In genomic region chr7:11374629-11375028, GRCh38 we compare ENCODE assay signal across 32 cellular contexts.
"Had no signal": no experiment of that assay in that cellular context is flagged by ENCODE, and none has a peak within 500 bp of the region (broad histone marks: within the 10 kb centered on the region; RNA-seq: fewer than 3 reads in every experiment).

No MANE protein-coding gene starts in this region.

- H3K36me3 ChIP-seq: ascending aorta, cardiac muscle cell had no signal

- H3K4me3 ChIP-seq: ascending aorta, cardiac muscle cell had no signal

- H3K27ac ChIP-seq: ascending aorta, cardiac muscle cell, VCaP had no signal

- DNase-seq: activated B cell treated with CpG ODN at 0.5 μM for 24 hours; activated CD4-positive, alpha-beta memory T cell treated with anti-CD3 and anti-CD28 coated beads for 36 hours; activated CD4-positive, alpha-beta T cell treated with anti-CD3 and anti-CD28 coated beads for 4 hours; activated CD4-positive, alpha-beta T cell treated with anti-CD3 and anti-CD28 coated beads, Interleukin-2, amount 10 ng/mL, durations not matched to agents 24 days and 14 days; activated CD4-positive, alpha-beta T cell treated with anti-CD3 and anti-CD28 coated beads, Interleukin-2, amount 50 U/mL, for 1 hour; activated CD4-positive, alpha-beta T cell treated with anti-CD3 and anti-CD28 coated beads, Interleukin-2, amount 50 U/mL, for 4 hours; activated CD4-positive, CD25-positive, alpha-beta regulatory T cell treated with anti-CD3 and anti-CD28 coated beads, Interleukin-2, amount 50 U/mL, for 72 hours; activated CD8-positive, alpha-beta memory T cell treated with anti-CD3 and anti-CD28 coated beads, Interleukin-2, amount 50 U/mL, for 4 hours; activated CD8-positive, alpha-beta T cell treated with anti-CD3 and anti-CD28 coated beads for 36 hours; activated effector memory CD4-positive, alpha-beta T cell treated with anti-CD3 and anti-CD28 coated beads, Interleukin-2, amount 50 U/mL, for 16 hours; activated gamma-delta T cell treated with Interleukin-2 at 50 U/mL for 16 hours; activated naive CD4-positive, alpha-beta T cell; activated naive CD4-positive, alpha-beta T cell treated with anti-CD3 and anti-CD28 coated beads for 36 hours; activated naive CD4-positive, alpha-beta T cell treated with anti-CD3 and anti-CD28 coated beads, Interleukin-2, amount 50 U/mL, for 16 hours; activated naive CD8-positive, alpha-beta T cell treated with anti-CD3 and anti-CD28 coated beads for 36 hours; activated T-cell treated with anti-CD3 and anti-CD28 coated beads for 4 hours; activated T-cell treated with anti-CD3 and anti-CD28 coated beads, Interleukin-2, amount 50 U/mL, for 1 hour; activated T-cell treated with anti-CD3 and anti-CD28 coated beads, Interleukin-2, amount 50 U/mL, for 4 hours; activated T-cell treated with anti-CD3 and anti-CD28 coated beads, Interleukin-2, amount 50 U/mL, for 72 hours; amygdala; anterior cingulate cortex; cerebellar nuclear complex; T-helper 1 cell; T-helper 2 cell; T-helper 9 cell had no signal

- H3K4me1 ChIP-seq: ascending aorta had no signal

- FAIRE-seq: bronchial epithelial cell, TTC549 had no signal

- ATAC-seq: activated CD8-positive, alpha-beta T cell treated with anti-CD3 and anti-CD28 coated beads for 36 hours; activated naive CD4-positive, alpha-beta T cell treated with anti-CD3 and anti-CD28 coated beads, Interleukin-2, amount 50 U/mL, for 72 hours; activated T-cell treated with anti-CD3 and anti-CD28 coated beads, Interleukin-2, amount 50 U/mL, for 4 hours; activated T-cell treated with anti-CD3 and anti-CD28 coated beads, Interleukin-2, amount 50 U/mL, for 72 hours; activated T-helper 17 cell treated with anti-CD3 and anti-CD28 coated beads, Interleukin-2, amount 50 U/mL, for 72 hours had no signal

- H3K9me3 ChIP-seq: ascending aorta had no signal

- H3K27me3 ChIP-seq: ascending aorta, cardiac muscle cell had no signal
